In genomic region chr3:41630708-41631107, GRCh38 we compare ENCODE assay signal across 2 cellular contexts.
TF ChIP-seq lines count a peak whose summit lies in the region.

No MANE protein-coding gene starts in this region.

TF ChIP-seq in IMR-90, 13 proteins besides CTCF, POLR2A, EP300 and RAD21 (continued from another document):
- no peak for TF ChIP-seq USF2 (IDR thresholded peaks at IDR 0.05; ENCODE audit: low read depth, low read length)
- no peak for TF ChIP-seq MAFK (IDR thresholded peaks at IDR 0.05; ENCODE audit: low read depth, low read length)
- no peak for TF ChIP-seq ELK1 (IDR thresholded peaks at IDR 0.05; ENCODE audit: borderline replicate concordance, low read depth, low read length)

TF ChIP-seq in WTC11, 78 proteins besides CTCF, POLR2A, EP300 and RAD21 (continued from another document):
- no peak for TF ChIP-seq ZNF512 (CRISPR knock-in tag; IDR thresholded peaks at IDR 0.05; ENCODE audit: borderline replicate concordance)
- no peak for TF ChIP-seq ZNF423 (CRISPR knock-in tag; IDR thresholded peaks at IDR 0.05)
- no peak for TF ChIP-seq NFYB (CRISPR knock-in tag; conservative IDR thresholded peaks at IDR 0.05; ENCODE audit: low read depth)
- no peak for TF ChIP-seq NR1H2 (CRISPR knock-in tag; IDR thresholded peaks at IDR 0.05)
- no peak for TF ChIP-seq FOXK1 (CRISPR knock-in tag; IDR thresholded peaks at IDR 0.05)
